ENCODE assay signal across 11 cellular contexts in the genomic region with DNA sequence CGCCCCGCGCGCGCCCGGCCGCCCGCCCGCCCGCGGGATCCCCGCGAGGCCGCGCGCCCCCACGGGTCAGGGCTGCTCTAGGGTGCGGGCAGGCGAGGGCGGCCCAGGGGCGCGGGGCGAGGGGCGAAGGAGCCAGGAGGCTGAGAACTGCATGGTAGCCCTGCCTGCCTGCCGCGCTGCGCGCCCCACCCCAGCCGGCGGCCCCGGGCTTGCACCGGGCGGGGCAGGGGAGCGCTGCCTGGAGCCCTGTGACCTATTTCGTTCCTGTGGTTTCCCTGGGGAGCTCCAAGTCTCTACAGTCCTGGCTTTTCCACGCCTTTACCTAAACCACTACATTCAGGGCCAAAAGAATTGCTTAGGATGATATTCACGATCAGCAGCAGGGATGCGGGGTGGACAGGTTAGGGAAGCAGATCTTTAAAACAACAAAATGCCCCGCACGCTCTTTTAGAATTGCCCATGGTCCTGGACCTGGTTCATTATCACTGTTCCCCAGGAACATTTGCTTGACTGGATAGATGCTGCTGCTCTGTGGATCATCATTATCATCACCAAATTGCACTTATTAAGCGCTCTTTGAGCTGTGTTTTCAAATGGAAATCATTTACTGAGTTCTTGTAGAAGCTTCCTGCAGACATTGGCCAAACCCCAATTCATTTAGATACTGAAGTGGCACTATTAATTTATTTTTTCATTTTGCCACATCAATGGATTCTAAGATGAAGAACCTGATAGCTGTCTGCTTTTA. TPM values are rescaled to one million over a fixed set of nuclear protein-coding genes. Genes with fewer than 3 reads are reported as not detected.
DNase-seq lines count a peak whose midpoint lies in the region; ATAC-seq and TF ChIP-seq lines count a peak whose summit lies in the region.
"Had no signal": no experiment of that assay in that cellular context is flagged by ENCODE, and none has a peak within 500 bp of the region (broad histone marks: within the 10 kb centered on the region; RNA-seq: fewer than 3 reads in every experiment).

No MANE protein-coding gene starts in this region.

- TF ChIP-seq POLR2A in stomach (IDR thresholded peaks at IDR 0.05) (no peak), ovary (IDR thresholded peaks at IDR 0.05) (no peak)

- CTCF ChIA-PET in activated CD8-positive, alpha-beta T cell treated with anti-CD3 and anti-CD28 coated beads for 36 hours (lab: Charles Lee) = no interaction called here

- H3K4me1 Mint-ChIP-seq in activated T-cell treated with anti-CD3 and anti-CD28 coated beads, Interleukin-2, amount 50 U/mL, for 72 hours (ENCODE audit: low read depth) = no peaks in the 10 kb centered on the region
- peaks cover 7% of the 10 kb centered on the region for H3K4me1 Mint-ChIP-seq in activated CD8-positive, alpha-beta T cell treated with anti-CD3 and anti-CD28 coated beads for 36 hours (ENCODE audit: low read depth)

- peaks cover 9% of the 10 kb centered on the region for H3K4me1 ChIP-seq in iPS-18a (ENCODE audit: control insufficient read depth, low read depth, low read length)
- H3K4me1 ChIP-seq in stomach = peaks cover 10 to 19% (median 13%) of the 10 kb centered on the region in 4 donors
- peaks cover 2% of the 10 kb centered on the region for H3K4me1 ChIP-seq in ovary (ENCODE audit: insufficient read depth)

- no peaks in the 10 kb centered on the region for H3K9me3 ChIP-seq in iPS-18a (ENCODE audit: control insufficient read depth, low read depth, low read length)
- H3K9me3 ChIP-seq in stomach = no peaks in the 10 kb centered on the region
- no peaks in the 10 kb centered on the region for H3K9me3 ChIP-seq in ovary

- H3K36me3 Mint-ChIP-seq in activated T-cell treated with anti-CD3 and anti-CD28 coated beads, Interleukin-2, amount 50 U/mL, for 72 hours (ENCODE audit: insufficient read depth in 2 of 2) = no peaks in the 10 kb centered on the region
- no peaks in the 10 kb centered on the region for H3K36me3 Mint-ChIP-seq in activated CD8-positive, alpha-beta T cell treated with anti-CD3 and anti-CD28 coated beads for 36 hours (ENCODE audit: low read depth)

- no peak for DNase-seq in activated T-cell treated with anti-CD3 and anti-CD28 coated beads, Interleukin-2, amount 50 U/mL, for 72 hours
- DNase-seq in activated T-cell treated with anti-CD3 and anti-CD28 coated beads for 4 hours (no peak), stomach (no peak), foreskin melanocyte (no peak), ovary (no peak)
- no peak for DNase-seq in activated CD8-positive, alpha-beta T cell treated with anti-CD3 and anti-CD28 coated beads for 36 hours
- DNase-seq: activated CD4-positive, alpha-beta T cell treated with anti-CD3 and anti-CD28 coated beads for 48 hours had no signal

- WGBS in stomach, 5 donors = 6 to 32% (median 14%) methylated on average over 8 to 41 of the region's 41 CpGs
- WGBS in ovary, 3 donors = 5 to 14% (median 11%) methylated on average over 17 to 40 of the region's 41 CpGs

- peak overlapping the region; percentile 47 to 60 for H3K4me3 Mint-ChIP-seq in activated T-cell treated with anti-CD3 and anti-CD28 coated beads, Interleukin-2, amount 50 U/mL, for 72 hours
- peak overlapping the region; percentile 38 for H3K4me3 Mint-ChIP-seq in activated CD8-positive, alpha-beta T cell treated with anti-CD3 and anti-CD28 coated beads for 36 hours

- peaks cover 71% of the 10 kb centered on the region for H3K27me3 ChIP-seq in iPS-18a (ENCODE audit: control insufficient read depth, insufficient read depth, low read length)
- peaks cover 6 to 88% (median 32%) of the 10 kb centered on the region in 3 donors for H3K27me3 ChIP-seq in stomach
- H3K27me3 ChIP-seq in ovary = no peaks in the 10 kb centered on the region

- TF ChIP-seq EP300 in stomach (IDR thresholded peaks at IDR 0.05) (no peak), ovary (IDR thresholded peaks at IDR 0.05) (no peak)

- POLR2A ChIA-PET in activated CD8-positive, alpha-beta T cell treated with anti-CD3 and anti-CD28 coated beads for 36 hours (lab: Charles Lee) = no interaction called here

- no peak for TF ChIP-seq CTCF in activated CD8-positive, alpha-beta T cell treated with anti-CD3 and anti-CD28 coated beads for 36 hours (IDR thresholded peaks at IDR 0.05)
- no peak for TF ChIP-seq CTCF in stomach (IDR thresholded peaks at IDR 0.05)
- no peak for TF ChIP-seq CTCF in ovary (IDR thresholded peaks at IDR 0.05)

- peak in 1 of 2 donors; percentile 37 for ATAC-seq in activated T-cell treated with anti-CD3 and anti-CD28 coated beads, Interleukin-2, amount 50 U/mL, for 72 hours (replicated peaks in 1 of 2)
- no peak for ATAC-seq in activated CD8-positive, alpha-beta T cell treated with anti-CD3 and anti-CD28 coated beads for 36 hours
- ATAC-seq in GM21619 (IDR thresholded peaks at IDR 0.05; ENCODE audit: unreplicated experiment) = no peak

- peaks cover 69% of the 10 kb centered on the region for H3K27me3 Mint-ChIP-seq in activated T-cell treated with anti-CD3 and anti-CD28 coated beads, Interleukin-2, amount 50 U/mL, for 72 hours (ENCODE audit: low read depth)
- H3K27me3 Mint-ChIP-seq in activated CD8-positive, alpha-beta T cell treated with anti-CD3 and anti-CD28 coated beads for 36 hours = peaks cover 59% of the 10 kb centered on the region

- no peak overlapping the region for H3K9ac ChIP-seq in iPS-18a (ENCODE audit: low read length)

- H3K36me3 ChIP-seq in iPS-18a (ENCODE audit: control insufficient read depth, low read depth, low read length) (no peaks in the 10 kb centered on the region), stomach (no peaks in the 10 kb centered on the region), ovary (no peaks in the 10 kb centered on the region)

- intact Hi-C loops in activated CD8-positive, alpha-beta T cell treated with anti-CD3 and anti-CD28 coated beads for 36 hours (cut with micrococcal nuclease) = no loop called here
- intact Hi-C loops in stomach (cut with DNase I; ENCODE audit: low total_unique reads) = no loop called here
- intact Hi-C loops in ovary (cut with DNase I) = no loop called here

- H3K27ac ChIP-seq in iPS-18a (ENCODE audit: low read length) (no peak overlapping the region), stomach (no peak overlapping the region), ovary (no peak overlapping the region)

- H3K9me3 Mint-ChIP-seq in activated T-cell treated with anti-CD3 and anti-CD28 coated beads, Interleukin-2, amount 50 U/mL, for 72 hours = no peaks in the 10 kb centered on the region
- H3K9me3 Mint-ChIP-seq in activated CD8-positive, alpha-beta T cell treated with anti-CD3 and anti-CD28 coated beads for 36 hours = no peaks in the 10 kb centered on the region

- H3K4me3 ChIP-seq in iPS-18a (ENCODE audit: low read length) = peak overlapping the region; percentile 42
- H3K4me3 ChIP-seq in stomach = peak overlapping the region in 3 of 4 donors; percentile 28 to 48 (median 37)
- no peak overlapping the region for H3K4me3 ChIP-seq in ovary

- H3K27ac Mint-ChIP-seq in activated T-cell treated with anti-CD3 and anti-CD28 coated beads, Interleukin-2, amount 50 U/mL, for 72 hours = no peak overlapping the region
- no peak overlapping the region for H3K27ac Mint-ChIP-seq in activated CD8-positive, alpha-beta T cell treated with anti-CD3 and anti-CD28 coated beads for 36 hours

RNA-seq across cellular contexts. Expression of gene GPR12, which starts 0.4 kb away (rescaled TPM):
- total RNA-seq in activated T-cell treated with anti-CD3 and anti-CD28 coated beads, Interleukin-2, amount 50 U/mL, for 72 hours = not detected
- not detected for total RNA-seq in activated CD8-positive, alpha-beta T cell treated with anti-CD3 and anti-CD28 coated beads for 36 hours
- total RNA-seq in stomach (under 1 TPM in 1 of 5 donors, not detected in 4; 0.18 TPM), ovary (under 1 TPM in 2 of 7 donors, not detected in 5; 0.07 to 0.12 TPM)
- polyA plus RNA-seq in stomach (under 1 TPM in 2 of 3 donors, not detected in 1; 0.05 to 0.31 TPM), ovary (not detected)
- total RNA-seq: glomerular endothelial cell, RPMI7951 had no signal
